ENCODE assay signal across 20 cellular contexts in genomic region chr5:133047404-133047803, GRCh38.
"Had no signal": no experiment of that assay in that cellular context is flagged by ENCODE, and none has a peak within 500 bp of the region (broad histone marks: within the 10 kb centered on the region; RNA-seq: fewer than 3 reads in every experiment).

No MANE protein-coding gene starts in this region.

- ATAC-seq: activated naive CD4-positive, alpha-beta T cell treated with anti-CD3 and anti-CD28 coated beads, Interleukin-2, amount 50 U/mL, for 72 hours; heart right ventricle; left colon; mucosa of descending colon; stimulated activated naive CD8-positive, alpha-beta T cell treated with anti-CD3 and anti-CD28 coated beads, Interleukin-15, amount 100 ng/mL, for 72 hours had no signal

- H3K27me3 ChIP-seq: breast epithelium, heart right ventricle, transverse colon had no signal

- H3K4me3 ChIP-seq: breast epithelium, coronary artery, heart right ventricle, mucosa of descending colon, transverse colon had no signal

- H3K9me3 ChIP-seq: breast epithelium, heart right ventricle, mucosa of descending colon, transverse colon had no signal

- H3K36me3 ChIP-seq: breast epithelium, heart right ventricle, transverse colon had no signal

- H3K27ac ChIP-seq: breast epithelium had no signal

- DNase-seq: activated CD4-positive, alpha-beta T cell treated with anti-CD3 and anti-CD28 coated beads for 1 hour; activated gamma-delta T cell treated with Interleukin-2 at 50 U/mL for 16 hours; activated T-cell treated with anti-CD3 and anti-CD28 coated beads, Interleukin-2, amount 50 U/mL, for 1 hour; foreskin fibroblast; heart right ventricle; islet precursor cell; left colon; mesendoderm; mucosa of descending colon; occipital lobe; retina; stimulated activated CD4-positive, alpha-beta T cell treated with anti-CD3 and anti-CD28 coated beads, Interleukin-4, amount 100 ng/mL, for 24 hours; stimulated activated naive CD8-positive, alpha-beta T cell treated with anti-CD3 and anti-CD28 coated beads, Interleukin-15, amount 100 ng/mL, for 72 hours; transverse colon had no signal

- FAIRE-seq: astrocyte, TTC549, urothelium cell line had no signal
